19 cellular contexts compared by ENCODE assay signal in the genomic region with DNA sequence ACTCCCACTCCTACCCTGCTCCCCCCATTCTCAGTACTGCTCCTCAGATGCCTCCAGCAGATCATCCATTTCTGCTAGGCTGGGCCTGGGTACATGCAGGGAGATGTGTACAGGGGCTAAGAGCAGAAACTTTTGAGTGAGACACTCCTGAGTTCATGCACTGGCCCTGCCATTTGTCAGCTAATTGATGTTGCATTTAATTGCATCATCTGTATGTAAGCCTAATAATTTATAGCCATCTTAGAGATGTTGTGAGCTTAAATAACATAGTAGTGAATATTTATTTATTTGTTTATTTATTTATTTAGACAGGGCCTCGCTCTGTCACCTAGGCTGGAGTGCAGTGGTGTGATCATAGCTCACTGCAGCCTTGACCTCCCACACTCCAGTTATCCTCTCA. TPM values are rescaled to one million over a fixed set of nuclear protein-coding genes. Genes with fewer than 3 reads are reported as not detected.
DNase-seq lines count a peak whose midpoint lies in the region; ATAC-seq lines count a peak whose summit lies in the region.
"Had no signal": no experiment of that assay in that cellular context is flagged by ENCODE, and none has a peak within 500 bp of the region (broad histone marks: within the 10 kb centered on the region; RNA-seq: fewer than 3 reads in every experiment).

No MANE protein-coding gene starts in this region.

- no peak for ATAC-seq in HG03521 (IDR thresholded peaks at IDR 0.05; ENCODE audit: unreplicated experiment)
- ATAC-seq: activated naive CD4-positive, alpha-beta T cell treated with anti-CD3 and anti-CD28 coated beads, Interleukin-2, amount 50 U/mL, for 72 hours; left cardiac atrium had no signal

- POLR2A ChIA-PET in CD8-positive, alpha-beta memory T cell (lab: Charles Lee): interaction anchor here (1.1 kb wide), 1 partner anchor 10 kb away, joined by 4 read pairs; no protein-coding TSS in a partner anchor

- no peaks in the 10 kb centered on the region for H3K9me3 ChIP-seq in CD8-positive, alpha-beta memory T cell (ENCODE audit: low read length)
- H3K9me3 ChIP-seq: ovary, transverse colon had no signal

- no peaks in the 10 kb centered on the region for H3K27me3 Mint-ChIP-seq in T-helper 1 cell treated with Interleukin-12 subunit alpha and Interleukin-12 subunit beta and Interleukin-4 antibody, amounts not matched to agents 30 μg/mL and 1 μg/mL, for 36 hours (ENCODE audit: low read depth)
- H3K27me3 Mint-ChIP-seq in CD8-positive, alpha-beta memory T cell: peaks cover 0 to 7% of the 10 kb centered on the region in 2 donors

- H3K36me3 ChIP-seq in CD8-positive, alpha-beta memory T cell (ENCODE audit: insufficient read depth, low read length): no peaks in the 10 kb centered on the region
- H3K36me3 ChIP-seq: ovary, transverse colon had no signal

- peak overlapping the region; percentile 25 for H3K27ac ChIP-seq in CD8-positive, alpha-beta memory T cell (ENCODE audit: low read depth, low read length)
- H3K27ac ChIP-seq: ovary had no signal

- peaks cover 9% of the 10 kb centered on the region for H3K9me3 Mint-ChIP-seq in T-helper 1 cell treated with Interleukin-12 subunit alpha and Interleukin-12 subunit beta and Interleukin-4 antibody, amounts not matched to agents 30 μg/mL and 1 μg/mL, for 36 hours
- no peaks in the 10 kb centered on the region for H3K9me3 Mint-ChIP-seq in CD8-positive, alpha-beta memory T cell

- H3K4me1 Mint-ChIP-seq in T-helper 1 cell treated with Interleukin-12 subunit alpha and Interleukin-12 subunit beta and Interleukin-4 antibody, amounts not matched to agents 30 μg/mL and 1 μg/mL, for 36 hours (ENCODE audit: low read depth): peaks cover 61% of the 10 kb centered on the region
- peaks cover 74 to 92% (median 88%) of the 10 kb centered on the region in 3 donors for H3K4me1 Mint-ChIP-seq in CD8-positive, alpha-beta memory T cell

- DNase-seq in T-helper 1 cell: no peak
- DNase-seq in CD8-positive, alpha-beta memory T cell: no peak
- peak; percentile 58 for DNase-seq in SW480 (ENCODE audit: low spot score)
- peak; percentile 23 for DNase-seq in fibroblast of the conjunctiva (ENCODE audit: low read depth)
- DNase-seq in NCI-H2227 (lab: John Stamatoyannopoulos, UW; ENCODE audit: unreplicated experiment): no peak
- no peak for DNase-seq in putamen (ENCODE audit: low spot score)
- DNase-seq: 8988T; activated CD8-positive, alpha-beta memory T cell treated with anti-CD3 and anti-CD28 coated beads for 24 hours; GDM1; H7; left cardiac atrium; MV-4-11; ovary; SHP77 treated with DMSO at 0.1 percent for 48 hours; stimulated activated CD4-positive, alpha-beta T cell treated with anti-CD3 and anti-CD28 coated beads, Interleukin-4, amount 100 ng/mL, for 4 hours; transverse colon had no signal

- H3K4me3 ChIP-seq in CD8-positive, alpha-beta memory T cell (ENCODE audit: low read length): no peak overlapping the region
- H3K4me3 ChIP-seq: ovary, transverse colon had no signal

- H3K4me1 ChIP-seq in CD8-positive, alpha-beta memory T cell (ENCODE audit: insufficient read depth, low read length): peaks cover 93% of the 10 kb centered on the region

- H3K27me3 ChIP-seq in CD8-positive, alpha-beta memory T cell (ENCODE audit: insufficient read depth, low read length, poor library complexity, severe bottlenecking): no peaks in the 10 kb centered on the region
- H3K27me3 ChIP-seq: ovary, transverse colon had no signal

- CTCF ChIA-PET in CD8-positive, alpha-beta memory T cell (lab: Charles Lee): interaction anchor here (0.7 to 18.6 kb wide), 5 partner anchors 8 to 108 kb away, joined by 3 to 185 read pairs (median 7); no protein-coding TSS in a partner anchor

- peak overlapping the region; percentile 97 for H3K27ac Mint-ChIP-seq in T-helper 1 cell treated with Interleukin-12 subunit alpha and Interleukin-12 subunit beta and Interleukin-4 antibody, amounts not matched to agents 30 μg/mL and 1 μg/mL, for 36 hours
- H3K27ac Mint-ChIP-seq in CD8-positive, alpha-beta memory T cell: peak overlapping the region; percentile 83 to 100 (median 97)

- peak overlapping the region; percentile 15 for H3K4me3 Mint-ChIP-seq in T-helper 1 cell treated with Interleukin-12 subunit alpha and Interleukin-12 subunit beta and Interleukin-4 antibody, amounts not matched to agents 30 μg/mL and 1 μg/mL, for 36 hours
- H3K4me3 Mint-ChIP-seq in CD8-positive, alpha-beta memory T cell: peak overlapping the region in 3 of 7 donors; percentile 32 to 92 (median 54)

- H3K36me3 Mint-ChIP-seq in T-helper 1 cell treated with Interleukin-12 subunit alpha and Interleukin-12 subunit beta and Interleukin-4 antibody, amounts not matched to agents 30 μg/mL and 1 μg/mL, for 36 hours (ENCODE audit: low read depth): peaks cover 26% of the 10 kb centered on the region
- peaks cover 2 to 24% (median 16%) of the 10 kb centered on the region in 3 donors for H3K36me3 Mint-ChIP-seq in CD8-positive, alpha-beta memory T cell

RNA-seq across cellular contexts. Expression of gene CASP8, which starts 4.9 kb away (rescaled TPM):
- 10 to 100 TPM; 48.1 to 55.5 TPM for total RNA-seq in CD8-positive, alpha-beta memory T cell
- 108 TPM for polyA plus RNA-seq in CD8-positive, alpha-beta memory T cell

Comparison
In these comparisons a context has a peak if more than half of its experiments do, and no peak if none do; other contexts are left out.
1. DNase-seq: peak in SW480 (single experiment) and fibroblast of the conjunctiva (single experiment); none in T-helper 1 cell (0 of 5), CD8-positive, alpha-beta memory T cell (0 of 5), NCI-H2227 (single experiment) and putamen (single experiment).